8 cellular contexts compared by ENCODE assay signal in the genomic region with DNA sequence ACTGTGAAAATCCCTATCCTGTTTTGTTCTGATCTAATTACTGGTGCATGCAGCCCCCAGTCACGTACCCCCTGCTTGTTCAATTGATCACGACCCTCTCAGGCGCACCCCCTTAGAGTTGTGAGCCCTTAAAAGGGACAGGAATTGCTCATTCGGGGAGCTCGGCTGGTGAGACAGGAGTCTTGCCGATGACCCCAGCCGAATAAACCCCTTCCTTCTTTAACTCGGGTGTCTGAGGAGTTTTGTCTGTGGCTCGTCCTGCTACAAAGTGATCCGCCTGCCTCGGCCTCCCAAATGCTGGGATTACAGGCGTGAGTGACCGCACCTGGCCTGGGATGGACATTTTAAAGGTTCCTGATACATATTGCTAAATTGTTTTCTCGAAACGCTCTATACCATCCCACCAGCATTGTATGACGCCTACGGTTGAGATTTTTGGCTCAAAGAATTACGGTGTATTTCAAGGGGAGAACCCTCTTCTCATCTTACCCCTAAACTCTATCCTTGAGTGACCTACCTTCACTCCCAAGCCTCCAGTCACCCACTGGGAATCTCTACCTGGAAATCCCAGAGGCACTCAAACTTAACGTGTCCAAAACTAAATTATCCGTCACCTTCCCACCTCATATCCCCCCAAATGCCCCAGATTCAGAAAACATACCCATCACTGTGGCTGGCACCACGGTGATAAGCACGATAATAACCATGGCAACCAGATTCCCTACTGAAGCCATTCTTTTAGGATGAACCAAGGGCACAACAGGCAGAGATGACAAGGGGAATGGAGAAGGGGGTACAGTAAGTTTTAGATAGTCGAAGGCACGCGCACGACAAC. TPM values are rescaled to one million over a fixed set of nuclear protein-coding genes. Genes with fewer than 3 reads are reported as not detected.
DNase-seq lines count a peak whose midpoint lies in the region; ATAC-seq and TF ChIP-seq lines count a peak whose summit lies in the region.

No MANE protein-coding gene starts in this region.

- DNase-seq in activated T-cell treated with anti-CD3 and anti-CD28 coated beads, Interleukin-2, amount 50 U/mL, for 4 hours: no peak
- DNase-seq in activated T-cell treated with anti-CD3 and anti-CD28 coated beads, Interleukin-2, amount 50 U/mL, for 1 hour: no peak
- DNase-seq in OCI-LY7 (ENCODE audit: low spot score) (peak; percentile 8), epithelial cell of proximal tubule (ENCODE audit: low read depth) (no peak), prostate gland (ENCODE audit: low spot score) (no peak), COR-L47 (lab: John Stamatoyannopoulos, UW) (no peak), HPDE6-E6E7 (ENCODE audit: extremely low spot score) (no peak)

- H3K9me3 ChIP-seq in OCI-LY7 (ENCODE audit: low read length) (no peaks in the 10 kb centered on the region), prostate gland (no peaks in the 10 kb centered on the region)

- H3K4me1 Mint-ChIP-seq in activated T-cell treated with anti-CD3 and anti-CD28 coated beads, Interleukin-2, amount 50 U/mL, for 4 hours (ENCODE audit: low read depth): peaks cover 26% of the 10 kb centered on the region

- no peaks in the 10 kb centered on the region for H3K9me3 Mint-ChIP-seq in activated T-cell treated with anti-CD3 and anti-CD28 coated beads, Interleukin-2, amount 50 U/mL, for 4 hours

- no peaks in the 10 kb centered on the region for H3K27me3 ChIP-seq in prostate gland (replicated peaks; ENCODE audit: insufficient read depth)

- 0 out of 2 replicates have a peak, but pooled peaks cover 8% of the 10 kb centered on the region for H4K20me1 ChIP-seq in OCI-LY7 (ENCODE audit: insufficient read depth, low read length)

- TF ChIP-seq POLR2A in prostate gland (IDR thresholded peaks at IDR 0.05): no peak

- POLR2A ChIA-PET in OCI-LY7 (lab: Charles Lee): interaction anchor here (0.6 to 2.1 kb wide), 4 partner anchors 16 to 151 kb away, joined by 3 to 11 read pairs (median 6); partner anchors contain the start of gene CAPN1

- H3K4me3 ChIP-seq in OCI-LY7 (ENCODE audit: low read depth, low read length, poor library complexity, severe bottlenecking) (peak overlapping the region; percentile 78), epithelial cell of proximal tubule (ENCODE audit: low read depth, low read length) (peak overlapping the region; percentile 86), prostate gland (peak overlapping the region; percentile 43 to 59)

- H3K27ac ChIP-seq in OCI-LY7 (ENCODE audit: low read depth, low read length, poor library complexity, severe bottlenecking) (peak overlapping the region; percentile 56), prostate gland (peak overlapping the region; percentile 77 to 78)

- peak overlapping the region; percentile 94 for H3K4me3 Mint-ChIP-seq in activated T-cell treated with anti-CD3 and anti-CD28 coated beads, Interleukin-2, amount 50 U/mL, for 4 hours

- H3K36me3 ChIP-seq in OCI-LY7 (ENCODE audit: insufficient read depth, low read length) (peaks cover 23% of the 10 kb centered on the region), prostate gland (no peaks in the 10 kb centered on the region)

- H2AFZ ChIP-seq in OCI-LY7 (ENCODE audit: low read length): peak overlapping the region; percentile 89

- intact Hi-C loops in OCI-LY7 (cut with micrococcal nuclease; ENCODE audit: unreplicated experiment): loop anchor here (2.0 to 10.0 kb wide), 2 partner anchors 54 to 246 kb away; partner anchors contain the start of genes ARL2 and CDC42EP2
- intact Hi-C loops in prostate gland (cut with DNase I): no loop called here

- BruUV-seq in OCI-LY7 (replicated peaks; lab: Mats Ljungman, UMichigan): TSS peak; percentile 99

- H3K79me2 ChIP-seq in OCI-LY7 (ENCODE audit: insufficient read depth, low read depth, low read length): peaks cover 40% of the 10 kb centered on the region

- no peaks in the 10 kb centered on the region for H3K9me2 ChIP-seq in OCI-LY7 (ENCODE audit: insufficient read depth, low read length)

- H3K4me1 ChIP-seq in OCI-LY7 (ENCODE audit: insufficient read depth, low read length, poor library complexity, severe bottlenecking): peaks cover 25% of the 10 kb centered on the region
- H3K4me1 ChIP-seq in prostate gland (replicated peaks): no peaks in the 10 kb centered on the region

- peak overlapping the region; percentile 99 for H3K4me2 ChIP-seq in OCI-LY7 (ENCODE audit: low read length)

- TF ChIP-seq CTCF in OCI-LY7 (conservative IDR thresholded peaks at IDR 0.05; ENCODE audit: low read length) (no peak), epithelial cell of proximal tubule (conservative IDR thresholded peaks at IDR 0.05; ENCODE audit: low read depth, low read length) (no peak), prostate gland (IDR thresholded peaks at IDR 0.05) (no peak)

- H3K27me3 Mint-ChIP-seq in activated T-cell treated with anti-CD3 and anti-CD28 coated beads, Interleukin-2, amount 50 U/mL, for 4 hours (ENCODE audit: low read depth): peaks cover 2% of the 10 kb centered on the region

- ATAC-seq in activated T-cell treated with anti-CD3 and anti-CD28 coated beads, Interleukin-2, amount 50 U/mL, for 4 hours: peak in 1 of 2 donors; percentile 32
- no peak for ATAC-seq in HG03469 (IDR thresholded peaks at IDR 0.05; ENCODE audit: unreplicated experiment)

- CTCF ChIA-PET in OCI-LY7 (lab: Charles Lee; ENCODE audit: unreplicated experiment): no interaction called here

- 59% methylated on average over 26 of the region's 26 CpGs for WGBS in prostate gland

- peaks cover 7% of the 10 kb centered on the region for H3K36me3 Mint-ChIP-seq in activated T-cell treated with anti-CD3 and anti-CD28 coated beads, Interleukin-2, amount 50 U/mL, for 4 hours (ENCODE audit: insufficient read depth)

RNA-seq across cellular contexts. Expression of gene POLA2, which starts 0.8 kb away (rescaled TPM):
- 10 to 100 TPM; 49.2 to 64.7 (median 57.6) TPM for total RNA-seq in activated T-cell treated with anti-CD3 and anti-CD28 coated beads, Interleukin-2, amount 50 U/mL, for 4 hours
- total RNA-seq in OCI-LY7 (2014; rRNA removed; shearing (Covaris generic)): 47.5 and 50.0 TPM in 2 replicates
- total RNA-seq in OCI-LY7 (2022): 89.1 and 103 TPM in 2 replicates
- total RNA-seq in epithelial cell of proximal tubule: 30.2 and 42.9 TPM in 2 replicates
- 10 to 100 TPM; 21.6 to 25.9 TPM for total RNA-seq in prostate gland

RNA-seq across cellular contexts. Expression of gene CDC42EP2, which starts 53.7 kb away (rescaled TPM):
- total RNA-seq in activated T-cell treated with anti-CD3 and anti-CD28 coated beads, Interleukin-2, amount 50 U/mL, for 4 hours: 1 to 10 TPM; 1.3 to 1.9 (median 1.6) TPM
- total RNA-seq in OCI-LY7 (2014; rRNA removed; shearing (Covaris generic)): not detected in 2 replicates
- total RNA-seq in OCI-LY7 (2022) (1.7 and 3.9 TPM in 2 replicates), epithelial cell of proximal tubule (18.6 and 23.1 TPM in 2 replicates), prostate gland (1 to 10 TPM; 7.7 to 8.7 TPM)
